ENCODE assay signal across 15 cellular contexts in the genomic region with DNA sequence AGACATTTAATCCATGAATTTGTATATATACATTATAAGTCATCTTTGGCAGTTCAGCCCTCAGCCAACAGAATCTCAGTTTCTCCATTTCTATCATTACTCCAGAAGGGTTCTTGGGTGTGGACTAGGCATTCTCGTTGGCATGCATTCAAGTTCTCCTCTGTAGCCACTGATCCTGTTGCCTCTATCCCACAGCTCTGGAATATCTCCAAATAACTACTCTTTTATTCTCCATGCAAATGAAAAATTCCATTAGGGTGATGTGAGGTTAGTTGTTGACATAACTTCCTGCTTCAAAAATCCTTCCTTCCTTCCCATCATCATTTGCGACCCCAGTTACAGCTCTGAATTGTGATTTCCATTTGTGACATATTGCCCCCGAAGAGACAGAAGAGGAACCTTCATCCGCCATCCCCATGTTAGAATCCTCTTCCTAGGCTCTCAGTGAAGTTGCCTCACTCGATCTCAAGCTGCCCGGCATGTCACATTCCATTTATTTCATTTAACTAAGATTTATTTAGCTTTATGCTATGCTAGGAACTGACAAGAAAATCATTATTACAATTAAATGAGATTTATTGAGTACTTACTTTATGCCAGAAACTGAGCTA.
A peak's percentile ranks its signal among the peaks of the same experiment; 100 is the strongest.
DNase-seq lines count a peak whose midpoint lies in the region; ATAC-seq and TF ChIP-seq lines count a peak whose summit lies in the region.
"Had no signal": no experiment of that assay in that cellular context is flagged by ENCODE, and none has a peak within 500 bp of the region (broad histone marks: within the 10 kb centered on the region; RNA-seq: fewer than 3 reads in every experiment).

No MANE protein-coding gene starts in this region.

- H3K9me3 ChIP-seq in A673 (ENCODE audit: low read depth, low read length, poor library complexity, severe bottlenecking) (no peaks in the 10 kb centered on the region), adipocyte (ENCODE audit: control insufficient read depth, low read length) (no peaks in the 10 kb centered on the region)

- no peak for ATAC-seq in foreskin keratinocyte

- H3K36me3 ChIP-seq in A673 (ENCODE audit: insufficient read depth, low read length, poor library complexity, severe bottlenecking) (no peaks in the 10 kb centered on the region), adipocyte (ENCODE audit: control insufficient read depth, insufficient read depth, low read length, severe bottlenecking) (no peaks in the 10 kb centered on the region)

- H3K4me1 ChIP-seq in A673 (ENCODE audit: insufficient read depth, low read length, poor library complexity, severe bottlenecking) (peaks cover 12% of the 10 kb centered on the region), adipocyte (ENCODE audit: control insufficient read depth, insufficient read depth, low read length) (no peaks in the 10 kb centered on the region), foreskin keratinocyte (peaks cover 12% of the 10 kb centered on the region)

- no peak overlapping the region for H3K9ac ChIP-seq in adipocyte (ENCODE audit: low read length)

- POLR2A ChIA-PET in A673 (lab: Charles Lee; ENCODE audit: low non-redundant PET): interaction anchor here (0.5 to 0.6 kb wide), 2 partner anchors 173 to 1043 kb away, joined by 3 read pairs; no protein-coding TSS in a partner anchor

- H3K4me3 ChIP-seq in A673 (ENCODE audit: low read depth, low read length, poor library complexity, severe bottlenecking) (no peak overlapping the region), adipocyte (ENCODE audit: low read length) (no peak overlapping the region)

- intact Hi-C loops in A673 (cut with micrococcal nuclease; ENCODE audit: unreplicated experiment): no loop called here

- DNase-seq in A673 (ENCODE audit: low spot score) (peak; percentile 78), HS-27A (ENCODE audit: low read depth) (peak; percentile 86), adipocyte (ENCODE audit: low read depth) (peak; percentile 2), foreskin keratinocyte (peak; percentile 54 to 77), NCI-H2171 treated with DMSO at 0.1 percent for 48 hours (lab: John Stamatoyannopoulos, UW) (no peak), HuH-7 (ENCODE audit: low spot score) (no peak), globus pallidus (ENCODE audit: low spot score) (no peak)
- DNase-seq in stimulated activated naive CD4-positive, alpha-beta T cell (lab: John Stamatoyannopoulos, UW): no peak
- DNase-seq: activated gamma-delta T cell treated with Interleukin-2 at 50 U/mL for 16 hours; central memory CD4-positive, alpha-beta T cell; KG1; NCI-H187 treated with DMSO at 0.1 percent for 48 hours; NCI-H82; SHP77 had no signal

- TF ChIP-seq CTCF in A673 (conservative IDR thresholded peaks at IDR 0.05; ENCODE audit: low read depth, low read length) (no peak), foreskin keratinocyte (conservative IDR thresholded peaks at IDR 0.05) (no peak)

- BruUV-seq in A673 (replicated peaks; lab: Mats Ljungman, UMichigan): no TSS peak

- H3K27me3 ChIP-seq in A673 (replicated peaks; ENCODE audit: insufficient read depth, low read depth, low read length, poor library complexity) (no peaks in the 10 kb centered on the region), adipocyte (replicated peaks; ENCODE audit: control insufficient read depth, insufficient read depth, low read length) (no peaks in the 10 kb centered on the region), foreskin keratinocyte (no peaks in the 10 kb centered on the region)

- H3K27ac ChIP-seq in A673 (ENCODE audit: low read depth, low read length, poor library complexity, severe bottlenecking) (no peak overlapping the region), foreskin keratinocyte (no peak overlapping the region)
- H3K27ac ChIP-seq: epithelial cell of prostate had no signal

- CTCF ChIA-PET in A673 (lab: Charles Lee): no interaction called here

Comparison
In these comparisons a context has a peak if more than half of its experiments do, and no peak if none do; other contexts are left out.
1. DNase-seq: peak in A673 (single experiment), HS-27A (single experiment), adipocyte (single experiment) and foreskin keratinocyte (2 of 2); none in NCI-H2171 treated with DMSO at 0.1 percent for 48 hours (single experiment), HuH-7 (single experiment), globus pallidus (single experiment) and stimulated activated naive CD4-positive, alpha-beta T cell (0 of 6).